11 cellular contexts compared by ENCODE assay signal in genomic region chr19:55253264-55253663, GRCh38. TPM values are rescaled to one million over a fixed set of nuclear protein-coding genes. Genes with fewer than 3 reads are reported as not detected.
DNase-seq lines count a peak whose midpoint lies in the region; ATAC-seq, FAIRE-seq and TF ChIP-seq lines count a peak whose summit lies in the region.
"Had no signal": no experiment of that assay in that cellular context is flagged by ENCODE, and none has a peak within 500 bp of the region (broad histone marks: within the 10 kb centered on the region; RNA-seq: fewer than 3 reads in every experiment).

No MANE protein-coding gene starts in this region.

- H3K9me3 ChIP-seq in DOHH2 (ENCODE audit: control insufficient read depth, insufficient read depth, low read length) (no peaks in the 10 kb centered on the region), KOPT-K1 (ENCODE audit: insufficient read depth, low read length, poor library complexity, severe bottlenecking) (no peaks in the 10 kb centered on the region), astrocyte (ENCODE audit: insufficient read depth, low read depth, low read length) (no peaks in the 10 kb centered on the region), small intestine (ENCODE audit: control insufficient read depth, low read depth) (no peaks in the 10 kb centered on the region)
- H3K9me3 ChIP-seq: gastrocnemius medialis, prostate gland had no signal

- H3K27ac Mint-ChIP-seq in astrocyte (ENCODE audit: unreplicated experiment), result peak overlapping the region; percentile 14

- intact Hi-C loops in left ventricle myocardium superior (cut with micrococcal nuclease), result no loop called here

- H3K27me3 ChIP-seq in DOHH2 (ENCODE audit: control insufficient read depth, low read length), result no peaks in the 10 kb centered on the region
- no peaks in the 10 kb centered on the region for H3K27me3 ChIP-seq in astrocyte (ENCODE audit: insufficient read depth, low read length)
- no peaks in the 10 kb centered on the region for H3K27me3 ChIP-seq in small intestine (ENCODE audit: control insufficient read depth in 2 of 2, insufficient read depth in 2 of 2, low read length in 2 of 2)
- H3K27me3 ChIP-seq: dorsolateral prefrontal cortex, gastrocnemius medialis had no signal

- H3K4me1 Mint-ChIP-seq in astrocyte (ENCODE audit: low read depth, unreplicated experiment), result peaks cover 41% of the 10 kb centered on the region

- H3K27me3 Mint-ChIP-seq in astrocyte (ENCODE audit: low read depth, unreplicated experiment), result no peaks in the 10 kb centered on the region

- peaks cover 28% of the 10 kb centered on the region; the same call in 1 of the 2 replicates for H4K20me1 ChIP-seq in DOHH2 (ENCODE audit: control insufficient read depth, insufficient read depth, low read depth, low read length)
- peaks cover 99% of the 10 kb centered on the region for H4K20me1 ChIP-seq in astrocyte (ENCODE audit: insufficient read depth, low read length)

- no peak for FAIRE-seq in astrocyte (lab: Jason Lieb, UNC)
- FAIRE-seq in small intestine (lab: Jason Lieb, UNC), result no peak
- FAIRE-seq: HTR-8/SVneo had no signal

- 61 to 83% (median 67%) methylated on average over 10 of the region's 10 CpGs for whole genome bisulfite sequencing in small intestine, 3 donors

- peak overlapping the region; percentile 99 for H3K4me2 ChIP-seq in DOHH2 (ENCODE audit: low read length)
- no peak overlapping the region for H3K4me2 ChIP-seq in astrocyte (ENCODE audit: low read length)

- peaks cover 8% of the 10 kb centered on the region for H3K36me3 Mint-ChIP-seq in astrocyte (ENCODE audit: low read depth, unreplicated experiment)

- H3K27ac ChIP-seq in DOHH2 (ENCODE audit: low read depth, low read length), result peak overlapping the region; percentile 99
- H3K27ac ChIP-seq in KOPT-K1 (ENCODE audit: low read depth, low read length, poor library complexity, severe bottlenecking), result peak overlapping the region; percentile 100
- H3K27ac ChIP-seq in astrocyte (ENCODE audit: low read depth, low read length), result no peak overlapping the region
- peak overlapping the region; percentile 24 to 89 for H3K27ac ChIP-seq in small intestine (ENCODE audit: low read depth in 1 of 2, low read length in 1 of 2)
- H3K27ac ChIP-seq: gastrocnemius medialis, prostate gland had no signal

- H3K36me3 ChIP-seq in DOHH2 (ENCODE audit: control insufficient read depth, low read length), result peaks cover 94% of the 10 kb centered on the region
- peaks cover 50% of the 10 kb centered on the region for H3K36me3 ChIP-seq in KOPT-K1 (ENCODE audit: insufficient read depth, low read length)
- no peaks in the 10 kb centered on the region for H3K36me3 ChIP-seq in astrocyte (ENCODE audit: insufficient read depth, low read length)
- no peaks in the 10 kb centered on the region for H3K36me3 ChIP-seq in small intestine (ENCODE audit: control insufficient read depth in 2 of 2, insufficient read depth in 2 of 2, low read length in 2 of 2)
- H3K36me3 ChIP-seq: gastrocnemius medialis, prostate gland had no signal

- H3F3A ChIP-seq in DOHH2 (ENCODE audit: control insufficient read depth, insufficient read depth), result peaks cover 29% of the 10 kb centered on the region

- H3K9me2 ChIP-seq in DOHH2 (replicated peaks; ENCODE audit: control insufficient read depth, low read length), result no peaks in the 10 kb centered on the region

- no peak overlapping the region for H3K9ac ChIP-seq in astrocyte (ENCODE audit: low read length)

- no peak overlapping the region for H2AFZ ChIP-seq in astrocyte (ENCODE audit: low read depth, low read length)

- H3K4me3 ChIP-seq in DOHH2 (ENCODE audit: low read length) (peak overlapping the region; percentile 97), astrocyte (ENCODE audit: insufficient read depth, low read depth, low read length) (no peak overlapping the region), small intestine (ENCODE audit: low read depth in 1 of 2, low read length in 2 of 2) (no peak overlapping the region)
- H3K4me3 ChIP-seq: gastrocnemius medialis, prostate gland had no signal

- no peaks in the 10 kb centered on the region for H3K9me3 Mint-ChIP-seq in astrocyte (ENCODE audit: unreplicated experiment)

- peaks cover 100% of the 10 kb centered on the region for H3K79me2 ChIP-seq in DOHH2 (ENCODE audit: control insufficient read depth, low read length)
- peaks cover 100% of the 10 kb centered on the region for H3K79me2 ChIP-seq in astrocyte (ENCODE audit: insufficient read depth, low read length)

- no peak for TF ChIP-seq CTCF in DOHH2 (IDR thresholded peaks at IDR 0.05; ENCODE audit: low read depth, low read length, poor library complexity, severe bottlenecking)
- TF ChIP-seq CTCF in astrocyte (IDR thresholded peaks at IDR 0.05; ENCODE audit: insufficient read depth, low read depth, low read length), result no peak

- DNase-seq in astrocyte (ENCODE audit: low read depth) (no peak), small intestine (no peak), left ventricle myocardium superior (no peak), iPS-NIHi11 (ENCODE audit: low spot score) (no peak)
- DNase-seq: dorsolateral prefrontal cortex, gastrocnemius medialis had no signal

- ATAC-seq in left ventricle myocardium superior (no peak), HG02763 (IDR thresholded peaks at IDR 0.05; ENCODE audit: unreplicated experiment) (no peak)
- ATAC-seq: gastrocnemius medialis had no signal

- H3K4me3 Mint-ChIP-seq in astrocyte (ENCODE audit: unreplicated experiment), result no peak overlapping the region

- H3K4me1 ChIP-seq in DOHH2 (ENCODE audit: control insufficient read depth, low read length) (peaks cover 53% of the 10 kb centered on the region), astrocyte (ENCODE audit: insufficient read depth, low read length) (peaks cover 36% of the 10 kb centered on the region), small intestine (ENCODE audit: control insufficient read depth in 2 of 2, insufficient read depth in 1 of 2, low read depth in 1 of 2, low read length in 1 of 2) (peaks cover 3 to 12% of the 10 kb centered on the region in 2 donors)

RNA-seq across cellular contexts. Expression of gene PPP6R1, which starts 5.6 kb away (rescaled TPM):
- total RNA-seq in astrocyte, result 73.8 and 75.2 TPM in 2 replicates
- 10 to 100 TPM; 43.4 to 51.1 (median 46.7) TPM for polyA plus RNA-seq in small intestine
- total RNA-seq in left ventricle myocardium superior, result 39.2 TPM

RNA-seq across cellular contexts. Expression of gene TMEM86B, which starts 24.7 kb away (rescaled TPM):
- total RNA-seq in astrocyte (2.7 and 3.9 TPM in 2 replicates), left ventricle myocardium superior (1.9 TPM)
- 100 to 1,000 TPM in 1 of 3 donors, 10 to 100 TPM in 2; 22.8 to 255 (median 76.7) TPM for polyA plus RNA-seq in small intestine

RNA-seq across cellular contexts. Expression of gene HSPBP1, which starts 26.6 kb away (rescaled TPM):
- total RNA-seq in astrocyte, result 34.8 and 39.8 TPM in 2 replicates
- 10 to 100 TPM; 25.9 to 61.9 (median 34.0) TPM for polyA plus RNA-seq in small intestine
- 28.6 TPM for total RNA-seq in left ventricle myocardium superior

RNA-seq across cellular contexts. Expression of gene BRSK1, which starts 30.5 kb away (rescaled TPM):
- total RNA-seq in astrocyte (17.6 and 18.8 TPM in 2 replicates), left ventricle myocardium superior (1.9 TPM)
- 1 to 10 TPM in 2 of 3 donors, under 1 TPM in 1; 0.22 to 2.7 (median 2.7) TPM for polyA plus RNA-seq in small intestine
- total RNA-seq: gastrocnemius medialis had no signal

RNA-seq across cellular contexts. Expression of gene PTPRH, which starts 44.0 kb away (rescaled TPM):
- total RNA-seq in astrocyte (0.99 and 1.0 TPM in 2 replicates), left ventricle myocardium superior (0.47 TPM)
- polyA plus RNA-seq in small intestine, result 100 to 1,000 TPM in 2 of 3 donors, 10 to 100 TPM in 1; 65.7 to 158 (median 114) TPM
